Comparison of ENCODE assay signal across 11 cellular contexts in genomic region chr17:17876959-17877547, GRCh38. TPM values are rescaled to one million over a fixed set of nuclear protein-coding genes. Genes with fewer than 3 reads are reported as not detected.
DNase-seq lines count a peak whose midpoint lies in the region; ATAC-seq and TF ChIP-seq lines count a peak whose summit lies in the region.
"Had no signal": no experiment of that assay in that cellular context is flagged by ENCODE, and none has a peak within 500 bp of the region (broad histone marks: within the 10 kb centered on the region; RNA-seq: fewer than 3 reads in every experiment).

No MANE protein-coding gene starts in this region.

- peak; percentile 18 for ATAC-seq in body of pancreas
- ATAC-seq in left ventricle myocardium superior, result peak; percentile 69
- no peak for ATAC-seq in HG03520 (IDR thresholded peaks at IDR 0.05; ENCODE audit: unreplicated experiment)
- ATAC-seq in GM19397 (IDR thresholded peaks at IDR 0.05; ENCODE audit: unreplicated experiment), result no peak

- TF ChIP-seq POLR2A in body of pancreas (IDR thresholded peaks at IDR 0.05), result no peak

- 8 to 41% methylated on average over 3 to 6 of the region's 6 CpGs for WGBS in body of pancreas, 2 donors

- H3K27me3 ChIP-seq in body of pancreas, result no peaks in the 10 kb centered on the region
- H3K27me3 ChIP-seq: BLaER1 had no signal

- peaks cover 36% of the 10 kb centered on the region for H3K4me1 ChIP-seq in body of pancreas

- H3K27ac ChIP-seq in body of pancreas, result peak overlapping the region; percentile 87 to 94 (median 90)
- H3K27ac ChIP-seq: BLaER1 had no signal

- H3K9me3 ChIP-seq in body of pancreas, result no peaks in the 10 kb centered on the region
- H3K9me3 ChIP-seq: BLaER1 had no signal

- H3K4me3 ChIP-seq in AG10803 (ENCODE audit: low read length) (no peak overlapping the region), body of pancreas (no peak overlapping the region)
- H3K4me3 ChIP-seq: BLaER1 had no signal

- no peak for TF ChIP-seq CTCF in AG10803 (conservative IDR thresholded peaks at IDR 0.05; ENCODE audit: low read length)
- TF ChIP-seq CTCF in body of pancreas (IDR thresholded peaks at IDR 0.05), result no peak

- no peaks in the 10 kb centered on the region for H3K36me3 ChIP-seq in body of pancreas (replicated peaks in 1 of 2; ENCODE audit: insufficient read depth in 1 of 2, low read depth in 2 of 2)

- intact Hi-C loops in body of pancreas (cut with DNase I) (no loop called here), left ventricle myocardium superior (cut with micrococcal nuclease) (no loop called here), posterior vena cava (cut with DNase I) (loop anchor here in 1 of 2 donors (10.0 kb wide), 1 partner anchor 158 kb away; the partner anchor contains the start of genes ATPAF2 and GID4)

- DNase-seq in AG10803 (ENCODE audit: low read depth) (peak; percentile 52), body of pancreas (peak; percentile 46 to 59 (median 52)), left ventricle myocardium superior (peak; percentile 66), posterior vena cava (ENCODE audit: low spot score) (peak; percentile 87), LoVo (ENCODE audit: low spot score) (no peak)
- DNase-seq in stimulated activated naive CD4-positive, alpha-beta T cell (lab: John Stamatoyannopoulos, UW), result no peak
- DNase-seq: naive B cell, NCI-H2107 had no signal

RNA-seq across cellular contexts. Expression of gene SREBF1, which starts 40.3 kb away (rescaled TPM):
- total RNA-seq in body of pancreas (10 to 100 TPM; 22.3 to 88.0 TPM), left ventricle myocardium superior (15.2 TPM), posterior vena cava (10 to 100 TPM; 29.3 to 62.7 TPM)

Comparison
In these comparisons a context has a peak if more than half of its experiments do, and no peak if none do; other contexts are left out.
1. DNase-seq: peak in AG10803 (single experiment), body of pancreas (4 of 4), left ventricle myocardium superior (single experiment) and posterior vena cava (single experiment); none in LoVo (single experiment) and stimulated activated naive CD4-positive, alpha-beta T cell (0 of 6).
2. ATAC-seq: peak in body of pancreas (single experiment) and left ventricle myocardium superior (single experiment); none in HG03520 (single experiment) and GM19397 (single experiment).